Comparison of ENCODE assay signal across 1 cellular context in the genomic region with DNA sequence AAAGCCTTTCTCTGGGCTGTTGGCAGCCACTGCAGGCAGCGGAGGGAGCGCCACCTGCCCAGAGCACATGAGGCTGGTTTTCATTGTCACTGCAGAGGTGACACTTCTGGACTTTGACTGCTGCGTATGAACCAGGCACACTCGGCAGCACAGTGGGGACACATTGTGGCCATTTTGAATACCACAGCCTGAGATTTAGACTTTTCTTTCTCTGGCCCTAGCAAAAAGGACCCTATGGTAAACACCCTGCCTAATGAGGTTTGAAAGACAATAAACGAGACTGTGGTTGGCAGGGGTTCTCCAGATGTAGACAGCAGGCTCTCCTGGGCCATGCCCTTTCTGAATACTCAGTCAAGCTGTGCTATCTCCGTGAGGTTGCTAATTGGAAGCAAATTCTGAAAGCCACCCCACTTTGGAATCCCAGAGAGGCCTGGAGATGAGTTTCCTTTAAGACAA.
A peak's percentile ranks its signal among the peaks of the same experiment; 100 is the strongest.
TF ChIP-seq lines count a peak whose summit lies in the region.

No MANE protein-coding gene starts in this region.

TF ChIP-seq in HepG2, 621 proteins besides CTCF, POLR2A, EP300 and RAD21 (continued from another document and continues in another):
- TF ChIP-seq THAP8 (CRISPR knock-in tag; IDR thresholded peaks at IDR 0.05; ENCODE audit: borderline replicate concordance), result no peak
- TF ChIP-seq TARDBP (CRISPR knock-in tag; IDR thresholded peaks at IDR 0.05), result peak; percentile 42; the same call in 1 of the 2 replicates
- peak; percentile 61; the same call in 1 of the 2 replicates for TF ChIP-seq SOX5 (CRISPR knock-in tag; IDR thresholded peaks at IDR 0.05; ENCODE audit: borderline replicate concordance)
- no peak for TF ChIP-seq ATAD3A (CRISPR knock-in tag; IDR thresholded peaks at IDR 0.05)
- TF ChIP-seq IKZF4 (CRISPR knock-in tag; IDR thresholded peaks at IDR 0.05; ENCODE audit: borderline replicate concordance, low read depth, not compliant biosample characterization), result no peak
- no peak for TF ChIP-seq KDM4B (CRISPR knock-in tag; IDR thresholded peaks at IDR 0.05)
- TF ChIP-seq ZNF24 (IDR thresholded peaks at IDR 0.05), result no peak
- no peak for TF ChIP-seq SMAD9 (CRISPR knock-in tag; IDR thresholded peaks at IDR 0.05)
- TF ChIP-seq MEIS2 (CRISPR knock-in tag; IDR thresholded peaks at IDR 0.05), result peak; percentile 92; the same call in 1 of the 2 replicates
- TF ChIP-seq GPN1 (CRISPR knock-in tag; IDR thresholded peaks at IDR 0.05; ENCODE audit: borderline replicate concordance), result no peak
- no peak for TF ChIP-seq MTA1 (CRISPR knock-in tag; IDR thresholded peaks at IDR 0.05; ENCODE audit: borderline replicate concordance)
- no peak for TF ChIP-seq ZSCAN20 (CRISPR knock-in tag; IDR thresholded peaks at IDR 0.05; ENCODE audit: borderline replicate concordance)
- no peak for TF ChIP-seq ZSCAN30 (CRISPR knock-in tag; IDR thresholded peaks at IDR 0.05)
- no peak for TF ChIP-seq DPF2 (CRISPR knock-in tag; IDR thresholded peaks at IDR 0.05; ENCODE audit: borderline replicate concordance, low read depth)
- TF ChIP-seq ISX (CRISPR knock-in tag; conservative IDR thresholded peaks at IDR 0.05), result no peak
- peak in 1 of 2 experiments; percentile 39; a peak in 1 of 4 replicates for TF ChIP-seq KLF16 (CRISPR knock-in tag; IDR thresholded peaks at IDR 0.05)
- peak; percentile 30; the same call in 1 of the 2 replicates for TF ChIP-seq ZNF574 (CRISPR knock-in tag; IDR thresholded peaks at IDR 0.05)
- no peak for TF ChIP-seq SMAD3 (CRISPR knock-in tag; IDR thresholded peaks at IDR 0.05)
- TF ChIP-seq ZBTB34 (CRISPR knock-in tag; IDR thresholded peaks at IDR 0.05), result no peak
- no peak for TF ChIP-seq TCF7L2 (IDR thresholded peaks at IDR 0.05; ENCODE audit: low read depth, low read length)
- peak; percentile 65 for TF ChIP-seq POGZ (CRISPR knock-in tag; IDR thresholded peaks at IDR 0.05)
- no peak for TF ChIP-seq SOX6 (IDR thresholded peaks at IDR 0.05)
- TF ChIP-seq SOX6 (CRISPR knock-in tag; IDR thresholded peaks at IDR 0.05), result peak; percentile 60
- no peak for TF ChIP-seq ZNF33B (CRISPR knock-in tag; IDR thresholded peaks at IDR 0.05)
- TF ChIP-seq ZBTB3 (CRISPR knock-in tag; IDR thresholded peaks at IDR 0.05; ENCODE audit: borderline replicate concordance, low read depth), result no peak
- TF ChIP-seq ZNF253 (CRISPR knock-in tag; IDR thresholded peaks at IDR 0.05; ENCODE audit: borderline replicate concordance), result no peak
- peak; percentile 63; the same call in 1 of the 2 replicates for TF ChIP-seq ZMYM4 (CRISPR knock-in tag; IDR thresholded peaks at IDR 0.05)
- no peak for TF ChIP-seq ZNF333 (CRISPR knock-in tag; IDR thresholded peaks at IDR 0.05; ENCODE audit: borderline replicate concordance)
- no peak for TF ChIP-seq NR2F1 (CRISPR knock-in tag; IDR thresholded peaks at IDR 0.05)
- peak; percentile 62; the same call in 1 of the 2 replicates for TF ChIP-seq TBX2 (CRISPR knock-in tag; IDR thresholded peaks at IDR 0.05; ENCODE audit: borderline replicate concordance)
- TF ChIP-seq ZNF12 (CRISPR knock-in tag; IDR thresholded peaks at IDR 0.05), result no peak
- TF ChIP-seq SALL1 (CRISPR knock-in tag; IDR thresholded peaks at IDR 0.05), result peak; percentile 85
- TF ChIP-seq ZNF263 (CRISPR knock-in tag; IDR thresholded peaks at IDR 0.05), result peak; percentile 99
- no peak for TF ChIP-seq ZNF530 (CRISPR knock-in tag; IDR thresholded peaks at IDR 0.05; ENCODE audit: low read depth)
- TF ChIP-seq ARID5B (CRISPR knock-in tag; IDR thresholded peaks at IDR 0.05), result peak; percentile 43
- no peak for TF ChIP-seq ZNF142 (CRISPR knock-in tag; IDR thresholded peaks at IDR 0.05)
- no peak for TF ChIP-seq SMYD3 (CRISPR knock-in tag; IDR thresholded peaks at IDR 0.05)
- TF ChIP-seq RARA (CRISPR knock-in tag; IDR thresholded peaks at IDR 0.05), result no peak
- no peak for TF ChIP-seq ZNF224 (CRISPR knock-in tag; IDR thresholded peaks at IDR 0.05)
- TF ChIP-seq ATF7 (IDR thresholded peaks at IDR 0.05), result no peak
- TF ChIP-seq ATF7 (CRISPR knock-in tag; IDR thresholded peaks at IDR 0.05), result no peak
- TF ChIP-seq ZC3H4 (CRISPR knock-in tag; IDR thresholded peaks at IDR 0.05; ENCODE audit: borderline replicate concordance), result no peak
- peak; percentile 49 for TF ChIP-seq TEAD3 (CRISPR knock-in tag; optimal IDR thresholded peaks at IDR 0.05; ENCODE audit: borderline replicate concordance)
- TF ChIP-seq PRPF4 (IDR thresholded peaks at IDR 0.05; ENCODE audit: low read depth, low read length, poor library complexity, severe bottlenecking), result no peak
- TF ChIP-seq GATA4 (IDR thresholded peaks at IDR 0.05; ENCODE audit: borderline replicate concordance, low read depth), result no peak
- 0 out of 2 replicates have a peak, but pooled peaks have one; percentile 23 for TF ChIP-seq ZKSCAN8 (CRISPR knock-in tag; IDR thresholded peaks at IDR 0.05; ENCODE audit: borderline replicate concordance)
- no peak for TF ChIP-seq ZNF367 (CRISPR knock-in tag; IDR thresholded peaks at IDR 0.05; ENCODE audit: borderline replicate concordance)
- TF ChIP-seq DR1 (CRISPR knock-in tag; IDR thresholded peaks at IDR 0.05), result no peak
- TF ChIP-seq BORCS8-MEF2B (CRISPR knock-in tag; IDR thresholded peaks at IDR 0.05), result 0 out of 2 replicates have a peak, but pooled peaks have one; percentile 31
- TF ChIP-seq, protein P1, sequence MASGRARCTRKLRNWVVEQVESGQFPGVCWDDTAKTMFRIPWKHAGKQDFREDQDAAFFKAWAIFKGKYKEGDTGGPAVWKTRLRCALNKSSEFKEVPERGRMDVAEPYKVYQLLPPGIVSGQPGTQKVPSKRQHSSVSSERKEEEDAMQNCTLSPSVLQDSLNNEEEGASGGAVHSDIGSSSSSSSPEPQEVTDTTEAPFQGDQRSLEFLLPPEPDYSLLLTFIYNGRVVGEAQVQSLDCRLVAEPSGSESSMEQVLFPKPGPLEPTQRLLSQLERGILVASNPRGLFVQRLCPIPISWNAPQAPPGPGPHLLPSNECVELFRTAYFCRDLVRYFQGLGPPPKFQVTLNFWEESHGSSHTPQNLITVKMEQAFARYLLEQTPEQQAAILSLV (CRISPR knock-in tag; IDR thresholded peaks at IDR 0.05; ENCODE audit: borderline replicate concordance), result no peak
- TF ChIP-seq ATF2 (CRISPR knock-in tag; IDR thresholded peaks at IDR 0.05), result no peak
- TF ChIP-seq SIN3B (IDR thresholded peaks at IDR 0.05; ENCODE audit: low read length), result no peak
